In the genomic region with DNA sequence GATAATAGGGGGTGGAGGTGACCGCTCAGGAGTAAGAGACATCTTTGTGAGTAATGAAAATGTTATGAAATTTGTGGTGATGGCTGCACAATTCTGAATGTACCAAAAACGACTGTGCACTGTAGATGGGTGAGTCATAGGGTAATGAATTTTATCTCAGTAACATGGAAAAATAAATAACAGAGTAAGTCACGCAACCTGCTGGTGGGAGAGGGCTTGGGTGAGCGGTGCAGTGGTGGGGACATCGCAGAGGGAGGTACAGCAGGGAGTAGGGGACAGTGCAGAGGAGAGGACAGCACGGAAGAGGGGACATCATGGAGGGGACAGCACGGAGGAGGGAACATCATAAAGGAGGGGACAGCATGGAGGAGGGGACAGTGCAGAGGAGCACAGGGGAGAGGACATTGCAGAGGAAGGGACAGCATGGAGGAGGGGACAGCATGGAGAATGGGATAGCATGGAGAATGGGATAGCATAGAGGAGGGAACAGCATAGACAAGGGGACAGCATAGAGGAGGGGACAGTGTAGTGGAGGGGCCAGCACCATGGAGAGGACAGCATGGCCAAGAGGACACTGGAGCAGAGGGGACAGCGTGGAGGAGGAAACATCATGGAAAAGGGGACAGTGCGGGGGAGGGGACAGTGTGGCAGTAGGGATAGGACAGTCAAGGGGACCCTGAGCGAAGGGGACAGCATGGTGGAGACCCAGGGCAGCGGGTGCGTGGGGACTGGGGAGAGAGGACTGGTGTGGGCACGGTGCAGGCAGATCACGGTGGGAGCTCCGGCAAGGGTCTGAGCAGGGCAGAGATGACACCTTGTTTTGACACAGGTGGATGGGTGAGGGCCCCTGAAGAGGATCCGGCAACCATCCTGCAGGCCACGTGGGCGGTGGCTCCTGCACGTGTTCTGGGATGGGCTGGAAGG, we compare ENCODE assay signal across 10 cellular contexts.
DNase-seq lines count a peak whose midpoint lies in the region; ATAC-seq and TF ChIP-seq lines count a peak whose summit lies in the region.
"Had no signal": no experiment of that assay in that cellular context is flagged by ENCODE, and none has a peak within 500 bp of the region (broad histone marks: within the 10 kb centered on the region; RNA-seq: fewer than 3 reads in every experiment).

No MANE protein-coding gene starts in this region.

- H3K36me3 ChIP-seq in BJ (ENCODE audit: control insufficient read depth, insufficient read depth, low read length) = no peaks in the 10 kb centered on the region; the same call in 1 of the 2 replicates
- H3K36me3 ChIP-seq in kidney epithelial cell (ENCODE audit: control insufficient read depth, insufficient read depth, low read length) = no peaks in the 10 kb centered on the region

- POLR2A ChIA-PET in BJ (lab: Charles Lee) = no interaction called here

- CTCF ChIA-PET in BJ (lab: Yijun Ruan, JAX) = no interaction called here

- peak; percentile 82 for DNase-seq in BJ (ENCODE audit: low read depth)
- DNase-seq in M059J (ENCODE audit: low read depth) = peak; percentile 95
- peak; percentile 85 for DNase-seq in astrocyte of the hippocampus (ENCODE audit: low read depth, low spot score)
- peak; percentile 63 for DNase-seq in kidney epithelial cell (ENCODE audit: low read depth)
- no peak for DNase-seq in retina
- no peak for DNase-seq in DMS 273 (lab: John Stamatoyannopoulos, UW; ENCODE audit: unreplicated experiment)
- DNase-seq: activated gamma-delta T cell treated with Interleukin-2 at 50 U/mL for 16 hours, heart left ventricle had no signal

- no peak for ATAC-seq in HG03457 (IDR thresholded peaks at IDR 0.05; ENCODE audit: unreplicated experiment)
- no peak for ATAC-seq in activated CD4-positive, CD25-positive, alpha-beta regulatory T cell treated with anti-CD3 and anti-CD28 coated beads, Interleukin-2, amount 50 U/mL, for 24 hours

- H3K4me3 ChIP-seq in BJ (ENCODE audit: low read depth, low read length) (no peak overlapping the region), kidney epithelial cell (ENCODE audit: low read depth, low read length) (no peak overlapping the region)
- H3K4me3 ChIP-seq: heart left ventricle had no signal

- H3K27me3 ChIP-seq in BJ (ENCODE audit: control insufficient read depth, insufficient read depth, low read length) = no peaks in the 10 kb centered on the region
- no peaks in the 10 kb centered on the region for H3K27me3 ChIP-seq in kidney epithelial cell (ENCODE audit: control insufficient read depth, insufficient read depth, low read length)
- H3K27me3 ChIP-seq: heart left ventricle had no signal

- TF ChIP-seq CTCF in BJ (IDR thresholded peaks at IDR 0.05; ENCODE audit: insufficient read depth, low read depth, low read length) (peak; percentile 14; the same call in 1 of the 2 replicates), kidney epithelial cell (IDR thresholded peaks at IDR 0.05; ENCODE audit: insufficient read depth, low read length, poor library complexity, severe bottlenecking) (no peak)

Comparison
In these comparisons a context has a peak if more than half of its experiments do, and no peak if none do; other contexts are left out.
1. DNase-seq: peak in BJ (single experiment), M059J (single experiment), astrocyte of the hippocampus (single experiment) and kidney epithelial cell (single experiment); none in retina (single experiment) and DMS 273 (single experiment).